Comparison of ENCODE assay signal across 1 cellular context in genomic region chr3:16875876-16876575, GRCh38.
TF ChIP-seq lines count a peak whose summit lies in the region.

No MANE protein-coding gene starts in this region.

TF ChIP-seq in HepG2, 621 proteins besides CTCF, POLR2A, EP300 and RAD21 (continued from another document):
- no peak for TF ChIP-seq ZNF318 (CRISPR knock-in tag; IDR thresholded peaks at IDR 0.05)
- TF ChIP-seq ZNF652 (CRISPR knock-in tag; IDR thresholded peaks at IDR 0.05; ENCODE audit: borderline replicate concordance, low read depth): no peak
- no peak for TF ChIP-seq ZNF556 (CRISPR knock-in tag; IDR thresholded peaks at IDR 0.05; ENCODE audit: borderline replicate concordance)
- no peak for TF ChIP-seq CHD4 (IDR thresholded peaks at IDR 0.05; ENCODE audit: borderline replicate concordance, low read length)
- TF ChIP-seq CENPT (CRISPR knock-in tag; IDR thresholded peaks at IDR 0.05; ENCODE audit: low read depth): no peak
- TF ChIP-seq PAF1 (CRISPR knock-in tag; IDR thresholded peaks at IDR 0.05): no peak
- TF ChIP-seq ATF3 (CRISPR knock-in tag; IDR thresholded peaks at IDR 0.05): no peak
- TF ChIP-seq ARNT (IDR thresholded peaks at IDR 0.05): no peak
- TF ChIP-seq KLF9 (CRISPR knock-in tag; IDR thresholded peaks at IDR 0.05; ENCODE audit: low read depth): no peak
- no peak for TF ChIP-seq SYNCRIP (IDR thresholded peaks at IDR 0.05; ENCODE audit: insufficient read depth, low read depth, low read length)
- TF ChIP-seq ZNF232 (CRISPR knock-in tag; IDR thresholded peaks at IDR 0.05; ENCODE audit: borderline replicate concordance): no peak
